23 cellular contexts compared by ENCODE assay signal in the genomic region with DNA sequence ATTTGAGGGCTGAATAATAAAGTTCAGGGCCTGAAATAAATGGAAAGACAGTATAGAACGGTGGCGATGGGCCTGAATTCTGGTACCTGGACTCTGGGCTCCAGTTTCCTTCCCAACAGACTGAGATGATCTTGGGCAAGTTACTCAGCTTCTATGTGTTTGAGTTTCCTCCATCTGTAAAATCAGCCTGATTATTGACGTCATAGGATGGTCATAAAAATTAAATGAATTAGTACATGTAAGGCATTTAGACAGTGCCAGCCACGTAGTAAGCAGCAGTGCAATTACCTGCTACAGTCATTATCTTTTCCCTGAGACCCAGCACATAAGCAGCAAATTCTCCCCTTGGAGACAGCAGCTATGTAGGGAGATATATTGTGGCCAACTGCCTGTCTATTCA.
"Had no signal": no experiment of that assay in that cellular context is flagged by ENCODE, and none has a peak within 500 bp of the region (broad histone marks: within the 10 kb centered on the region; RNA-seq: fewer than 3 reads in every experiment).

No MANE protein-coding gene starts in this region.

- DNase-seq: naive B cell; naive thymus-derived CD8-positive, alpha-beta T cell; nephron progenitor cell; occipital lobe; ovary; posterior cingulate gyrus; psoas muscle; right cardiac atrium; small intestine; stimulated activated CD4-positive, alpha-beta T cell treated with anti-CD3 and anti-CD28 coated beads, Interleukin-15, amount 100 ng/mL, for 24 hours; stimulated activated CD4-positive, alpha-beta T cell treated with anti-CD3 and anti-CD28 coated beads, Interleukin-2, amount 100 ng/mL, for 24 hours; stimulated activated CD4-positive, alpha-beta T cell treated with anti-CD3 and anti-CD28 coated beads, Interleukin-2, amount 100 ng/mL, for 48 hours; stimulated activated CD4-positive, alpha-beta T cell treated with anti-CD3 and anti-CD28 coated beads, Interleukin-4, amount 100 ng/mL, for 24 hours; stimulated activated naive B cell treated with anti-CD40 and anti-IgM and Interleukin-4, amounts not matched to agents 10 μg/mL and 1 μg/mL and 100 μg/mL, for 72 hours; stimulated activated naive CD4-positive, alpha-beta T cell treated with Interleukin-2 at 50 U/mL for 16 hours; stomach; thyroid gland; upper lobe of left lung had no signal

- H3K27me3 ChIP-seq: neural progenitor cell, ovary, stomach, thyroid gland, tibial nerve, upper lobe of left lung, vagina had no signal

- H3K4me3 ChIP-seq: neural progenitor cell, ovary, psoas muscle, stomach, thoracic aorta, thyroid gland, tibial nerve, upper lobe of left lung, vagina had no signal

- H3K4me1 ChIP-seq: neural progenitor cell, parathyroid adenoma, psoas muscle, stomach, thyroid gland, upper lobe of left lung had no signal

- H3K9me3 ChIP-seq: ovary, psoas muscle, stomach, thoracic aorta, thyroid gland, tibial nerve, upper lobe of left lung, vagina had no signal

- H3K4me2 ChIP-seq: neural progenitor cell had no signal

- H3K79me2 ChIP-seq: parathyroid adenoma had no signal

- H2AFZ ChIP-seq: neural progenitor cell, parathyroid adenoma had no signal

- H3K27ac ChIP-seq: neural progenitor cell, ovary, parathyroid adenoma, psoas muscle, stomach, thoracic aorta, thyroid gland, tibial nerve, upper lobe of left lung, vagina had no signal

- H3K36me3 ChIP-seq: neural progenitor cell, ovary, stomach, thoracic aorta, thyroid gland, tibial nerve, upper lobe of left lung, vagina had no signal

- H3K9ac ChIP-seq: neural progenitor cell, parathyroid adenoma had no signal
